ENCODE assay signal across 8 cellular contexts in the genomic region with DNA sequence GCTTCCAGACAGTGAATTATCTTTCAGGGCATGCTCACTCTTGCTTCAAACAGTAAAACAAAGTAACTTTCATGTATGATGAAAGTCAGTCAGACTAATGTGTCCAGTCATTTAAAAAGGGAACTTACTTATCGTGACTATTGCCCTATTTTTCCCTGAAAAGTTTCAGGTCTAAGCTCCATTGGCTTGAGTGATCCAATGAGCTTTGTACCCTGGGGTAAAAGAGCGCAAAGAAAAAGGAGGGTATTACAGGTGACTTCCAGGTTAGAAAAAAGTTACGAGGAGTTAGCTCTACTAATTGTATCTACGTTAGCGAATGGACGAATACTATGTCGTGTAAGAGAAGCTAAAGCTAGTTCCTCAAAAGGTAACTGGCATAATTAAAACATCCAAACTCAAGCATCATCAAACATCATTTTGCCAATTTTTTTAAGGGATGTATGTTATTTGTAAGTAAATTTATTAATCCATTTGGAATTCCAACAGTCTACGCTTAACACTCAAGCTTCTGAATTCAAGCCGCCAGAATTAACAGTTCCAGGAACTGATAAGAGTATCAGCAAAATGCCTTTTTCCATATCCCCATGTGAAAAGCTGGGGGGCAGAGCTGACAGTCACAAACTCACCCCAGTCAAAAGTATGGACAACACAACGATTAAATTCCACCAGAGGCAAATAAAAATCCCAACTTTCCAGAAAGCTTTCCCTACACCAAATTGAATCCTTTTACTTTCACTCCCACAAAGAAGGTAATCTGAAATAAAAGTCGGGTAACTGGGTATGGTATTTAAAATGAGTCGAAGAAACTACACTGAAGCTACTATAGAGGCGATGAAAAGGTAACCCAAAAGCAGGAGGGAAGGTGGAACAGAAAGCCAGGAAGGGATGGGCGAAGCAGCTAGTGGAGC. TPM values are rescaled to one million over a fixed set of nuclear protein-coding genes. Genes with fewer than 3 reads are reported as not detected.
A peak's percentile ranks its signal among the peaks of the same experiment; 100 is the strongest.
DNase-seq lines count a peak whose midpoint lies in the region; ATAC-seq and TF ChIP-seq lines count a peak whose summit lies in the region.

No MANE protein-coding gene starts in this region.

- peak overlapping the region; percentile 92 for H3K27ac Mint-ChIP-seq in activated CD8-positive, alpha-beta memory T cell treated with anti-CD3 and anti-CD28 coated beads, Interleukin-2, amount 10 ng/mL, durations not matched to agents 7 days and 5 days

- peaks cover 55% of the 10 kb centered on the region for H4K20me1 ChIP-seq in OCI-LY3 (ENCODE audit: insufficient read depth, low read length)

- no peaks in the 10 kb centered on the region for H3K27me3 ChIP-seq in OCI-LY3 (ENCODE audit: low read depth, low read length)

- CTCF ChIA-PET in activated CD8-positive, alpha-beta memory T cell treated with anti-CD3 and anti-CD28 coated beads, Interleukin-2, amount 10 ng/mL, durations not matched to agents 7 days and 5 days (lab: Charles Lee): interaction anchor here (0.8 to 4.1 kb wide), 16 partner anchors 9 to 184 kb away, joined by 3 to 41 read pairs (median 6); no protein-coding TSS in a partner anchor

- peaks cover 23% of the 10 kb centered on the region for H3K36me3 Mint-ChIP-seq in activated CD8-positive, alpha-beta memory T cell treated with anti-CD3 and anti-CD28 coated beads, Interleukin-2, amount 10 ng/mL, durations not matched to agents 7 days and 5 days

- TF ChIP-seq CTCF in OCI-LY3 (IDR thresholded peaks at IDR 0.05; ENCODE audit: low read depth, low read length) (no peak), choroid plexus epithelial cell (conservative IDR thresholded peaks at IDR 0.05; ENCODE audit: low read depth, low read length) (no peak)

- H3K4me1 Mint-ChIP-seq in activated CD8-positive, alpha-beta memory T cell treated with anti-CD3 and anti-CD28 coated beads, Interleukin-2, amount 10 ng/mL, durations not matched to agents 7 days and 5 days: peaks cover 36% of the 10 kb centered on the region

- peak overlapping the region; percentile 100 for H3K4me3 Mint-ChIP-seq in activated CD8-positive, alpha-beta memory T cell treated with anti-CD3 and anti-CD28 coated beads, Interleukin-2, amount 10 ng/mL, durations not matched to agents 7 days and 5 days

- no peak for DNase-seq in activated CD8-positive, alpha-beta memory T cell treated with anti-CD3 and anti-CD28 coated beads, Interleukin-2, amount 10 ng/mL, durations not matched to agents 7 days and 5 days
- no peak for DNase-seq in activated CD8-positive, alpha-beta memory T cell treated with anti-CD3 and anti-CD28 coated beads, Interleukin-2, amount 50 U/mL, for 48 hours
- peak; percentile 25 for DNase-seq in choroid plexus epithelial cell (ENCODE audit: low read depth)
- DNase-seq in midbrain (lab: John Stamatoyannopoulos, UW): peak; percentile 46
- DNase-seq in NCI-H1436 treated with DMSO at 0.1 percent for 48 hours (lab: John Stamatoyannopoulos, UW): no peak
- DNase-seq in NK-92 treated with Interleukin-12 subunit alpha and Interleukin-12 subunit beta, amount 100 ng/mL, for 24 hours (lab: John Stamatoyannopoulos, UW): no peak

- H3K79me2 ChIP-seq in OCI-LY3 (ENCODE audit: low read length): peaks cover 64% of the 10 kb centered on the region

- H3K9me3 Mint-ChIP-seq in activated CD8-positive, alpha-beta memory T cell treated with anti-CD3 and anti-CD28 coated beads, Interleukin-2, amount 10 ng/mL, durations not matched to agents 7 days and 5 days (ENCODE audit: low read depth): no peaks in the 10 kb centered on the region

- no peaks in the 10 kb centered on the region for H3K27me3 Mint-ChIP-seq in activated CD8-positive, alpha-beta memory T cell treated with anti-CD3 and anti-CD28 coated beads, Interleukin-2, amount 10 ng/mL, durations not matched to agents 7 days and 5 days

- peak overlapping the region; percentile 86 for H3K9ac ChIP-seq in OCI-LY3 (ENCODE audit: low read length)

- ATAC-seq in activated CD8-positive, alpha-beta memory T cell treated with anti-CD3 and anti-CD28 coated beads, Interleukin-2, amount 10 ng/mL, durations not matched to agents 7 days and 5 days: no peak
- no peak for ATAC-seq in GM18861 (IDR thresholded peaks at IDR 0.05; ENCODE audit: unreplicated experiment)

- peak overlapping the region; percentile 92 for H3K4me2 ChIP-seq in OCI-LY3 (ENCODE audit: low read length)

- peaks cover 52% of the 10 kb centered on the region for H3K4me1 ChIP-seq in OCI-LY3 (ENCODE audit: low read length)

- peaks cover 9% of the 10 kb centered on the region for H3K36me3 ChIP-seq in OCI-LY3 (replicated peaks; ENCODE audit: low read depth, low read length)

- H3K9me3 ChIP-seq in OCI-LY3 (ENCODE audit: insufficient read depth, low read length): no peaks in the 10 kb centered on the region

- no peak overlapping the region for H2AFZ ChIP-seq in OCI-LY3 (ENCODE audit: low read depth, low read length)

- H3K4me3 ChIP-seq in OCI-LY3 (ENCODE audit: low read length): peak overlapping the region; percentile 80
- H3K4me3 ChIP-seq in choroid plexus epithelial cell (ENCODE audit: low read depth, low read length): peak overlapping the region; percentile 93

- peak overlapping the region; percentile 95 for H3K27ac ChIP-seq in OCI-LY3 (ENCODE audit: low read length)

RNA-seq across cellular contexts. Expression of gene PICALM, which starts 1.4 kb away (rescaled TPM):
- total RNA-seq in activated CD8-positive, alpha-beta memory T cell treated with anti-CD3 and anti-CD28 coated beads, Interleukin-2, amount 10 ng/mL, durations not matched to agents 7 days and 5 days: 100 to 1,000 TPM; 123 to 166 TPM

Comparison
In these comparisons a context has a peak if more than half of its experiments do, and no peak if none do; other contexts are left out.
1. DNase-seq: peak in choroid plexus epithelial cell (single experiment) and midbrain (single experiment); none in activated CD8-positive, alpha-beta memory T cell treated with anti-CD3 and anti-CD28 coated beads, Interleukin-2, amount 10 ng/mL, durations not matched to agents 7 days and 5 days (single experiment), activated CD8-positive, alpha-beta memory T cell treated with anti-CD3 and anti-CD28 coated beads, Interleukin-2, amount 50 U/mL, for 48 hours (single experiment), NCI-H1436 treated with DMSO at 0.1 percent for 48 hours (single experiment) and NK-92 treated with Interleukin-12 subunit alpha and Interleukin-12 subunit beta, amount 100 ng/mL, for 24 hours (single experiment).